28 cellular contexts compared by ENCODE assay signal in the genomic region with DNA sequence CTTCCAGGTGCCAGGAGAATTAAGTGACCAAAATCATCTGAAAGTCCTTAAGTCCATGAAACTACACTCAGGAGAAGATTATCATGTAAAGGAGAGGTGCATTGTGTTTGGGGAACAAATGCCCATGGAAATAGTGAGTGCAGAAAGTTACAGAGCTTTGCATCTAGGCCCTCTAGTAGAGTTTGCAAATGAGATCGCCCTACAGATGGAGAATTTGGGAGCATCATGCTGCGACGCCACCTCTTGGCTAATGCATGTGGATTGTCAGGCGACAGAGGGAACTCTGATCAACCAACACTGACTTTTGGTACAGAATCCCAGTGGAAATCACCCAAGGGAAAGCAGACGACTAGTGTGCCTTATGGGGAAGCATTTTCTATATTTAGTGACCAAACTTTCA.
"Had no signal": no experiment of that assay in that cellular context is flagged by ENCODE, and none has a peak within 500 bp of the region (broad histone marks: within the 10 kb centered on the region; RNA-seq: fewer than 3 reads in every experiment).

No MANE protein-coding gene starts in this region.

- H3K4me3 ChIP-seq: ascending aorta, body of pancreas, MG63, Peyer's patch, SJSA1 had no signal

- H3K4me1 Mint-ChIP-seq: activated B cell treated with CpG ODN at 0.5 μM for 24 hours; activated CD4-positive, alpha-beta T cell treated with anti-CD3 and anti-CD28 coated beads, Interleukin-2, amount 10 ng/mL, durations not matched to agents 24 days and 14 days; activated naive CD8-positive, alpha-beta T cell treated with anti-CD3 and anti-CD28 coated beads, Interleukin-2, amount 50 U/mL, for 24 hours; central memory CD8-positive, alpha-beta T cell; T-helper 17 cell had no signal

- H3K9me3 ChIP-seq: ascending aorta, body of pancreas, MG63, Peyer's patch, SJSA1 had no signal

- DNase-seq: activated B cell treated with CpG ODN at 0.5 μM for 24 hours; activated CD4-positive, alpha-beta T cell treated with anti-CD3 and anti-CD28 coated beads for 1 hour; activated CD4-positive, alpha-beta T cell treated with anti-CD3 and anti-CD28 coated beads, Interleukin-2, amount 10 ng/mL, durations not matched to agents 24 days and 14 days; activated CD4-positive, alpha-beta T cell treated with anti-CD3 and anti-CD28 coated beads, Interleukin-2, amount 50 U/mL, for 48 hours; activated CD8-positive, alpha-beta memory T cell treated with anti-CD3 and anti-CD28 coated beads for 24 hours; activated effector memory CD4-positive, alpha-beta T cell treated with anti-CD3 and anti-CD28 coated beads, Interleukin-2, amount 50 U/mL, for 16 hours; activated naive CD4-positive, alpha-beta T cell treated with Interleukin-2 at 50 U/mL for 16 hours; activated naive CD8-positive, alpha-beta T cell treated with anti-CD3 and anti-CD28 coated beads, Interleukin-2, amount 50 U/mL, for 24 hours; activated T-cell treated with anti-CD3 and anti-CD28 coated beads, Interleukin-2, amount 50 U/mL, for 4 hours; amniotic stem cell; body of pancreas; MG63; NCI-H1105 treated with DMSO at 0.1 percent for 48 hours; NCI-H1436 treated with DMSO at 0.1 percent for 48 hours; NCI-H187; NCI-H2081; NCI-H510A treated with DMSO at 0.1 percent for 48 hours; NCI-H69; Peyer's patch; SHP77; T-helper 17 cell; T-helper 9 cell had no signal

- H3K27ac ChIP-seq: ascending aorta, body of pancreas, Peyer's patch, RWPE1, SJSA1 had no signal

- H3K36me3 ChIP-seq: ascending aorta, MG63, Peyer's patch, SJSA1 had no signal

- H3K36me3 Mint-ChIP-seq: activated naive CD4-positive, alpha-beta T cell treated with anti-CD3 and anti-CD28 coated beads, Interleukin-2, amount 50 U/mL, for 72 hours had no signal

- H3K4me1 ChIP-seq: Peyer's patch, SJSA1 had no signal

- ATAC-seq: activated naive CD4-positive, alpha-beta T cell treated with anti-CD3 and anti-CD28 coated beads, Interleukin-2, amount 50 U/mL, for 72 hours; activated naive CD8-positive, alpha-beta T cell treated with anti-CD3 and anti-CD28 coated beads, Interleukin-2, amount 50 U/mL, for 24 hours; activated T-cell treated with anti-CD3 and anti-CD28 coated beads, Interleukin-2, amount 50 U/mL, for 4 hours; body of pancreas; SK-N-SH treated with all-trans-retinoic acid at 6 μM for 48 hours; T-helper 17 cell had no signal

- H3K27me3 ChIP-seq: ascending aorta, body of pancreas, MG63, Peyer's patch, SJSA1 had no signal

- H3K27ac Mint-ChIP-seq: activated B cell treated with CpG ODN at 0.5 μM for 24 hours; activated CD4-positive, alpha-beta T cell treated with anti-CD3 and anti-CD28 coated beads, Interleukin-2, amount 10 ng/mL, durations not matched to agents 24 days and 14 days; activated naive CD4-positive, alpha-beta T cell treated with anti-CD3 and anti-CD28 coated beads, Interleukin-2, amount 50 U/mL, for 72 hours; activated naive CD8-positive, alpha-beta T cell treated with anti-CD3 and anti-CD28 coated beads, Interleukin-2, amount 50 U/mL, for 24 hours; T-helper 17 cell had no signal

- H3K4me3 Mint-ChIP-seq: activated B cell treated with CpG ODN at 0.5 μM for 24 hours; activated CD4-positive, alpha-beta T cell treated with anti-CD3 and anti-CD28 coated beads, Interleukin-2, amount 10 ng/mL, durations not matched to agents 24 days and 14 days; activated naive CD8-positive, alpha-beta T cell treated with anti-CD3 and anti-CD28 coated beads, Interleukin-2, amount 50 U/mL, for 24 hours; activated T-cell treated with anti-CD3 and anti-CD28 coated beads, Interleukin-2, amount 50 U/mL, for 4 hours; central memory CD8-positive, alpha-beta T cell; T-helper 17 cell had no signal

- H3K9me3 Mint-ChIP-seq: activated B cell treated with CpG ODN at 0.5 μM for 24 hours; activated CD4-positive, alpha-beta T cell treated with anti-CD3 and anti-CD28 coated beads, Interleukin-2, amount 10 ng/mL, durations not matched to agents 24 days and 14 days; activated naive CD4-positive, alpha-beta T cell treated with anti-CD3 and anti-CD28 coated beads, Interleukin-2, amount 50 U/mL, for 72 hours; activated naive CD8-positive, alpha-beta T cell treated with anti-CD3 and anti-CD28 coated beads, Interleukin-2, amount 50 U/mL, for 24 hours; activated T-cell treated with anti-CD3 and anti-CD28 coated beads, Interleukin-2, amount 50 U/mL, for 4 hours had no signal
